ENCODE assay signal across 23 cellular contexts in the genomic region with DNA sequence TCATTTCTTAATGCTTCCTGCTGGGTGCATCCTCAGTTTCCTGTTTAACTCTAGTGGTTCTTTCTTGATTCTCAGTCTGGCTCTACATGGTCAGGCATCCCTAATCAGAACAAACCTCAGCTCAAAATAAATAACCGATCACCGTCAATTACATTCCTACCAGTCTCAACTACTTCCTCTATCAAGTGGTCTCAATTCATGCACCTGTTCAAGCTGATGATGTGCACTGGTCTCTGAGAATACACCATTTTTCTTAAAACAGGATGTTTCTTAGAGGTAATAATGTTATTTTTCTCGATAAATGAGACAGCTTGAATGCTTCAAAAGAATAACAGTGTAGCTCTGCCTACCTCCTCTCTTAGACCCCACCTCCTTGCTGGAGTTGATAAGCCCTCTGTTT.
"Had no signal": no experiment of that assay in that cellular context is flagged by ENCODE, and none has a peak within 500 bp of the region (broad histone marks: within the 10 kb centered on the region; RNA-seq: fewer than 3 reads in every experiment).

No MANE protein-coding gene starts in this region.

- H3K4me3 ChIP-seq: coronary artery, esophagus squamous epithelium, lower lobe of right lung, neural progenitor cell, right lobe of liver, tibial artery had no signal

- H3K9me3 Mint-ChIP-seq: neural progenitor cell had no signal

- ATAC-seq: effector memory CD8-positive, alpha-beta T cell; left ventricle myocardium superior; lower lobe of right lung; right lobe of liver; stimulated activated naive CD8-positive, alpha-beta T cell treated with anti-CD3 and anti-CD28 coated beads, Interleukin-15, amount 100 ng/mL, for 72 hours had no signal

- H3K27ac ChIP-seq: coronary artery, esophagus squamous epithelium, lower lobe of right lung, neural progenitor cell, parathyroid adenoma, right lobe of liver, tibial artery had no signal

- H3K4me3 Mint-ChIP-seq: effector memory CD8-positive, alpha-beta T cell; immature natural killer cell; nephron; neural progenitor cell; stimulated activated naive CD8-positive, alpha-beta T cell treated with anti-CD3 and anti-CD28 coated beads, Interleukin-15, amount 100 ng/mL, for 72 hours; type B pancreatic cell had no signal

- H3K9me3 ChIP-seq: esophagus squamous epithelium, lower lobe of right lung, right lobe of liver, tibial artery had no signal

- H3K4me1 Mint-ChIP-seq: nephron, neural progenitor cell had no signal

- H3K27me3 ChIP-seq: esophagus squamous epithelium, neural progenitor cell, right lobe of liver, tibial artery had no signal

- H3K4me1 ChIP-seq: esophagus squamous epithelium, lower lobe of right lung, neural progenitor cell, parathyroid adenoma, right lobe of liver, tibial artery had no signal

- DNase-seq: effector memory CD8-positive, alpha-beta T cell; erythroblast; esophagus squamous epithelium; foreskin melanocyte; hypothalamus; immature natural killer cell; islet precursor cell; kidney glomerular epithelial cell; left ventricle myocardium superior; lower lobe of right lung; right lobe of liver; small intestine; stimulated activated CD4-positive, alpha-beta T cell treated with anti-CD3 and anti-CD28 coated beads, Interleukin-15, amount 100 ng/mL, for 24 hours; stimulated activated CD4-positive, alpha-beta T cell treated with anti-CD3 and anti-CD28 coated beads, Interleukin-2, amount 100 ng/mL, for 48 hours; stimulated activated naive CD4-positive, alpha-beta T cell; stimulated activated naive CD8-positive, alpha-beta T cell treated with anti-CD3 and anti-CD28 coated beads, Interleukin-15, amount 100 ng/mL, for 72 hours; tibial artery had no signal

- H3K36me3 ChIP-seq: esophagus squamous epithelium, lower lobe of right lung, neural progenitor cell, right lobe of liver, tibial artery had no signal

- H3K27me3 Mint-ChIP-seq: effector memory CD8-positive, alpha-beta T cell; stimulated activated naive CD8-positive, alpha-beta T cell treated with anti-CD3 and anti-CD28 coated beads, Interleukin-15, amount 100 ng/mL, for 72 hours had no signal

- H3K27ac Mint-ChIP-seq: effector memory CD8-positive, alpha-beta T cell; immature natural killer cell; nephron; neural progenitor cell; progenitor cell of endocrine pancreas; stimulated activated naive CD8-positive, alpha-beta T cell treated with anti-CD3 and anti-CD28 coated beads, Interleukin-15, amount 100 ng/mL, for 72 hours; type B pancreatic cell had no signal

- H3K36me3 Mint-ChIP-seq: type B pancreatic cell had no signal
